Comparison of ENCODE assay signal across 8 cellular contexts in the genomic region with DNA sequence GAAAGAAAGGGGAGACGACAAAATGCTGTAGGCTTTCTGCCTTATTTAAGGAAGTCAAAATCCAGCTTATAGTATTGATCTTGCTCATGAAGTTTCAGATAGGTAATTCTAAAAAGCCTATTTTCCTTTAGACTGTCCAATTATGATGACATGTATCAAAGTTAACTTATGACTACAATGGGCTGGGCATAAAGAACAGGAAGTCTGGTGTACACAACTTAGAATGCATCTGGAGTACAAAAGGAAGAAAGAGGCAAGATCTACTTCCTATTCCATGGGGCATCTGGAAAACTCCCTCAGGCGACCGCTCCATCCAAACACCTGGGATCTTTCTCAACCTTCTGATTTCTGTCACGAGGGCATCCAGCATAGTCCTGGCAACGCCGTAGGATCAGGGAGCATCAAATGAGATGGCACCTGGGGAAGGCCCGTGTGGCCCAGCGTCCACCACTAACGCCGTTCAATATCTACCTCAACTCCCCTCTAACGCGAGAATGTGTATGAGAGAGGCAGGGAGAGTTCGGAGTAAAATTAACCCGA. TPM values are rescaled to one million over a fixed set of nuclear protein-coding genes. Genes with fewer than 3 reads are reported as not detected.
A peak's percentile ranks its signal among the peaks of the same experiment; 100 is the strongest.
DNase-seq lines count a peak whose midpoint lies in the region; ATAC-seq, FAIRE-seq and TF ChIP-seq lines count a peak whose summit lies in the region.

No MANE protein-coding gene starts in this region.

- no peaks in the 10 kb centered on the region for H3K27me3 ChIP-seq in parathyroid adenoma (ENCODE audit: control insufficient read depth, insufficient read depth, low read length)
- peaks cover 7% of the 10 kb centered on the region; the same call in 1 of the 2 replicates for H3K27me3 ChIP-seq in HAP-1 (ENCODE audit: low read depth)

- no peak for TF ChIP-seq CTCF in parathyroid adenoma (IDR thresholded peaks at IDR 0.05)

- H3K4me1 ChIP-seq in parathyroid adenoma (no peaks in the 10 kb centered on the region), HAP-1 (peaks cover 3% of the 10 kb centered on the region; the same call in 1 of the 2 replicates)

- H3K27ac ChIP-seq in parathyroid adenoma: peak overlapping the region; percentile 34

- H3K36me3 Mint-ChIP-seq in activated CD4-positive, alpha-beta T cell treated with anti-CD3 and anti-CD28 coated beads, Interleukin-2, amount 10 ng/mL, durations not matched to agents 7 days and 5 days (ENCODE audit: low read depth): peaks cover 46% of the 10 kb centered on the region

- peak overlapping the region; percentile 96 for H3K27ac Mint-ChIP-seq in activated CD4-positive, alpha-beta T cell treated with anti-CD3 and anti-CD28 coated beads, Interleukin-2, amount 10 ng/mL, durations not matched to agents 7 days and 5 days

- H3K9me3 ChIP-seq in parathyroid adenoma (ENCODE audit: control insufficient read depth, low read length) (no peaks in the 10 kb centered on the region), HAP-1 (no peaks in the 10 kb centered on the region)

- DNase-seq in activated CD4-positive, alpha-beta T cell treated with anti-CD3 and anti-CD28 coated beads, Interleukin-2, amount 10 ng/mL, durations not matched to agents 7 days and 5 days: no peak
- DNase-seq in activated CD4-positive, alpha-beta T cell treated with anti-CD3 and anti-CD28 coated beads for 4 hours: no peak
- DNase-seq in SHP77 (lab: John Stamatoyannopoulos, UW) (peak; percentile 50 to 67), frontal cortex (ENCODE audit: low spot score in 2 of 2) (no peak), HAP-1 (ENCODE audit: low spot score in 2 of 2) (no peak)

- no peak overlapping the region for H3K9ac ChIP-seq in parathyroid adenoma

- H3K79me2 ChIP-seq in parathyroid adenoma: peaks cover 6% of the 10 kb centered on the region

- peaks cover 6% of the 10 kb centered on the region for H3K9me3 Mint-ChIP-seq in activated CD4-positive, alpha-beta T cell treated with anti-CD3 and anti-CD28 coated beads, Interleukin-2, amount 10 ng/mL, durations not matched to agents 7 days and 5 days

- H3K4me3 Mint-ChIP-seq in activated CD4-positive, alpha-beta T cell treated with anti-CD3 and anti-CD28 coated beads, Interleukin-2, amount 10 ng/mL, durations not matched to agents 7 days and 5 days: peak overlapping the region; percentile 94

- POLR2A ChIA-PET in activated CD4-positive, alpha-beta T cell treated with anti-CD3 and anti-CD28 coated beads, Interleukin-2, amount 10 ng/mL, durations not matched to agents 7 days and 5 days (lab: Charles Lee): no interaction called here

- H3K36me3 ChIP-seq in parathyroid adenoma (ENCODE audit: control insufficient read depth, insufficient read depth, low read length) (no peaks in the 10 kb centered on the region), HAP-1 (replicated peaks) (no peaks in the 10 kb centered on the region)

- peak overlapping the region; percentile 91 for H3K4me2 ChIP-seq in parathyroid adenoma (ENCODE audit: low read length)

- H3K4me3 ChIP-seq in parathyroid adenoma (ENCODE audit: low read depth, low read length) (peak overlapping the region; percentile 56), HAP-1 (no peak overlapping the region)

- H2AFZ ChIP-seq in parathyroid adenoma: peak overlapping the region; percentile 81

- ATAC-seq in HG03045 (IDR thresholded peaks at IDR 0.05; ENCODE audit: unreplicated experiment): peak; percentile 9
- ATAC-seq in esophagus mucosa: peak; percentile 9

- FAIRE-seq in frontal cortex (lab: Jason Lieb, UNC): no peak

- peaks cover 51% of the 10 kb centered on the region for H3K4me1 Mint-ChIP-seq in activated CD4-positive, alpha-beta T cell treated with anti-CD3 and anti-CD28 coated beads, Interleukin-2, amount 10 ng/mL, durations not matched to agents 7 days and 5 days

- CTCF ChIA-PET in activated CD4-positive, alpha-beta T cell treated with anti-CD3 and anti-CD28 coated beads, Interleukin-2, amount 10 ng/mL, durations not matched to agents 7 days and 5 days (lab: Charles Lee): interaction anchor here (0.7 kb wide), 1 partner anchor 246 kb away, joined by 4 read pairs; no protein-coding TSS in a partner anchor

- in situ Hi-C loops in HAP-1 (cut with MboI; ENCODE audit: low sequenced_read_pairs): no loop called here

- H3K27me3 Mint-ChIP-seq in activated CD4-positive, alpha-beta T cell treated with anti-CD3 and anti-CD28 coated beads, Interleukin-2, amount 10 ng/mL, durations not matched to agents 7 days and 5 days: no peaks in the 10 kb centered on the region

RNA-seq across cellular contexts. Expression of gene FAM24B, which starts 0.5 kb away (rescaled TPM):
- 10 to 100 TPM; 12.1 to 13.9 TPM for total RNA-seq in activated CD4-positive, alpha-beta T cell treated with anti-CD3 and anti-CD28 coated beads, Interleukin-2, amount 10 ng/mL, durations not matched to agents 7 days and 5 days
- total RNA-seq in esophagus mucosa: 2.0 TPM
- total RNA-seq in frontal cortex: 2.9 TPM

RNA-seq across cellular contexts. Expression of gene FAM24A, which starts 31.5 kb away (rescaled TPM):
- not detected for total RNA-seq in activated CD4-positive, alpha-beta T cell treated with anti-CD3 and anti-CD28 coated beads, Interleukin-2, amount 10 ng/mL, durations not matched to agents 7 days and 5 days
- total RNA-seq in esophagus mucosa (not detected), frontal cortex (not detected)

RNA-seq across cellular contexts. Expression of gene CUZD1, which starts 33.2 kb away (rescaled TPM):
- total RNA-seq in activated CD4-positive, alpha-beta T cell treated with anti-CD3 and anti-CD28 coated beads, Interleukin-2, amount 10 ng/mL, durations not matched to agents 7 days and 5 days: 1 to 10 TPM; 2.4 to 3.4 TPM
- total RNA-seq in esophagus mucosa (0.24 TPM), frontal cortex (0.41 TPM)

Comparison
In these comparisons a context has a peak if more than half of its experiments do, and no peak if none do; other contexts are left out.
1. DNase-seq: peak in SHP77 (2 of 2); none in activated CD4-positive, alpha-beta T cell treated with anti-CD3 and anti-CD28 coated beads, Interleukin-2, amount 10 ng/mL, durations not matched to agents 7 days and 5 days (single experiment), activated CD4-positive, alpha-beta T cell treated with anti-CD3 and anti-CD28 coated beads for 4 hours (0 of 2), frontal cortex (0 of 2) and HAP-1 (0 of 2).